Comparison of ENCODE assay signal across 20 cellular contexts in the genomic region with DNA sequence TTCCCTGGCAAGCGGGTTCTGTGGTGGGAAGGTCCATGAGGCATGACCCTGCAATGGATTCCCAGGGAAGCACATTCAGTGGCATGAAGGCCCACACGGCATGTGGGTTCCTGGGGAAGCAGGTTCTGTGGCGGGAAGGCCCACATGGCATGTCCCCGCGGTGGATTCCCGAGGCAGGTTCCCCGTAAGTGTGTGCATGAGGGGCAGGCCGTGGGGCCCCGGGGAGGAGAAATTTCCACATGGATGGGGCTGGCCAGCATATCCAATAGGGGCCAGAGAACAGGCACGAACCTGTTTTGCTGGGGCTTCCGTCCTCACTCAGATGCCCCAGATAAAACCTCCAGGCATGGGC.
"Had no signal": no experiment of that assay in that cellular context is flagged by ENCODE, and none has a peak within 500 bp of the region (broad histone marks: within the 10 kb centered on the region; RNA-seq: fewer than 3 reads in every experiment).

No MANE protein-coding gene starts in this region.

- H3K4me1 ChIP-seq: colonic mucosa, esophagus squamous epithelium, gastroesophageal sphincter, psoas muscle, suprapubic skin, tibial artery had no signal

- H3K79me2 ChIP-seq: hepatocyte had no signal

- ATAC-seq: gastroesophageal sphincter; left cardiac atrium; naive thymus-derived CD4-positive, alpha-beta T cell; psoas muscle; stimulated activated naive CD8-positive, alpha-beta T cell treated with anti-CD3 and anti-CD28 coated beads, Interleukin-15, Interleukin-2, amounts not matched to agents 100 U/mL and 50 U/mL, for 24 hours had no signal

- FAIRE-seq: kidney, small intestine had no signal

- H3K4me2 ChIP-seq: hepatocyte had no signal

- H3K27me3 ChIP-seq: colonic mucosa, gastroesophageal sphincter, hepatocyte, neutrophil had no signal

- H3K4me3 Mint-ChIP-seq: naive thymus-derived CD4-positive, alpha-beta T cell had no signal

- H3K27ac ChIP-seq: colonic mucosa, esophagus squamous epithelium, gastroesophageal sphincter, hepatocyte, neutrophil, psoas muscle, suprapubic skin, tibial artery had no signal

- H3K4me1 Mint-ChIP-seq: naive thymus-derived CD4-positive, alpha-beta T cell had no signal

- H3K9me3 ChIP-seq: colonic mucosa, esophagus squamous epithelium, neutrophil, psoas muscle, suprapubic skin had no signal

- H2AFZ ChIP-seq: hepatocyte had no signal

- H3K36me3 Mint-ChIP-seq: naive thymus-derived CD4-positive, alpha-beta T cell had no signal

- H3K4me3 ChIP-seq: colonic mucosa, esophagus squamous epithelium, gastroesophageal sphincter, hepatocyte, psoas muscle, suprapubic skin, tibial artery had no signal

- DNase-seq: cerebellar nuclear complex; colonic mucosa; dermis blood vessel endothelial cell; esophagus squamous epithelium; foreskin fibroblast; left cardiac atrium; mammary epithelial cell; naive thymus-derived CD4-positive, alpha-beta T cell; nephron progenitor cell; retina; small intestine; stimulated activated CD4-positive, alpha-beta T cell treated with anti-CD3 and anti-CD28 coated beads, Interleukin-2, amount 100 ng/mL, for 48 hours; stimulated activated naive CD8-positive, alpha-beta T cell treated with anti-CD3 and anti-CD28 coated beads, Interleukin-15, Interleukin-2, amounts not matched to agents 100 U/mL and 50 U/mL, for 24 hours; tibial artery had no signal

- H3K36me3 ChIP-seq: colonic mucosa, esophagus squamous epithelium, gastroesophageal sphincter, neutrophil, suprapubic skin, tibial artery had no signal

- H3K27ac Mint-ChIP-seq: naive thymus-derived CD4-positive, alpha-beta T cell had no signal
